Comparison of ENCODE assay signal across 13 cellular contexts in the genomic region with DNA sequence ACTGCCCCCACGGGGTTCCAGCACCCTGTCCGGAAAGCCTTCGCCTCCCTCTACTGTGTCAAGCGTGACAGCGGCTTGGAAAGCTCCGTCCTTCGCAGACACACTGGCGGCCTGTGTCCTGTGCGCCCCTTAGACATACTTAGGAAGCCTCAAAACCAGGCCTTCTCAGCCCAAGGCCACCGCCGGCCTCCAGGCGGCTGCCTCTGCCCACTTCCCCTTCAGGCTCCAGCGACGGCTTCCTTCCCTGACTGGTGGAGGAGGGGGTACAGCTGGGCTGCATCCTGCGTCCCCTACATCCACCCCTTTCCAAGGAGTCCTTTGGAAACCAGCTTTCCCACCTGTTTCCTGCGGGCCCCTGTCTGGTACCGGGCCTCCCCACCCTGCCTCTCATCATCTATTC. TPM values are rescaled to one million over a fixed set of nuclear protein-coding genes. Genes with fewer than 3 reads are reported as not detected.
DNase-seq lines count a peak whose midpoint lies in the region; ATAC-seq and TF ChIP-seq lines count a peak whose summit lies in the region.
"Had no signal": no experiment of that assay in that cellular context is flagged by ENCODE, and none has a peak within 500 bp of the region (broad histone marks: within the 10 kb centered on the region; RNA-seq: fewer than 3 reads in every experiment).

No MANE protein-coding gene starts in this region.

- DNase-seq in activated CD4-positive, alpha-beta T cell treated with anti-CD3 and anti-CD28 coated beads, Interleukin-2, amount 10 ng/mL, durations not matched to agents 24 days and 14 days: peak; percentile 47
- no peak for DNase-seq in activated CD4-positive, alpha-beta T cell treated with anti-CD3 and anti-CD28 coated beads for 48 hours
- DNase-seq in Kasumi-1 (lab: John Stamatoyannopoulos, UW) (peak; percentile 57 to 61), endothelial cell (ENCODE audit: low spot score) (peak; percentile 50), sciatic nerve (ENCODE audit: low spot score) (peak; percentile 64), NK-92 (lab: John Stamatoyannopoulos, UW; ENCODE audit: unreplicated experiment) (no peak), DMS153 (lab: John Stamatoyannopoulos, UW) (no peak), thyroid gland (no peak)
- DNase-seq: central memory CD4-positive, alpha-beta T cell; esophagus squamous epithelium; NCI-H1694; stimulated activated naive CD8-positive, alpha-beta T cell treated with anti-CD3 and anti-CD28 coated beads, Interleukin-15, amount 100 ng/mL, for 72 hours had no signal

- peaks cover 1% of the 10 kb centered on the region for H3K9me3 Mint-ChIP-seq in activated CD4-positive, alpha-beta T cell treated with anti-CD3 and anti-CD28 coated beads, Interleukin-2, amount 10 ng/mL, durations not matched to agents 24 days and 14 days
- H3K9me3 Mint-ChIP-seq in endothelial cell (ENCODE audit: unreplicated experiment): no peaks in the 10 kb centered on the region
- H3K9me3 Mint-ChIP-seq: stimulated activated naive CD8-positive, alpha-beta T cell treated with anti-CD3 and anti-CD28 coated beads, Interleukin-15, amount 100 ng/mL, for 72 hours had no signal

- TF ChIP-seq CTCF in endothelial cell (IDR thresholded peaks at IDR 0.05; ENCODE audit: unreplicated experiment) (no peak), thyroid gland (IDR thresholded peaks at IDR 0.05) (no peak)

- H3K27me3 ChIP-seq in thyroid gland: no peaks in the 10 kb centered on the region
- H3K27me3 ChIP-seq: neural progenitor cell had no signal

- H3K9me3 ChIP-seq in thyroid gland: no peaks in the 10 kb centered on the region
- H3K9me3 ChIP-seq: esophagus squamous epithelium had no signal

- TF ChIP-seq POLR2A in thyroid gland (IDR thresholded peaks at IDR 0.05): no peak

- peak; percentile 19 for ATAC-seq in sciatic nerve
- ATAC-seq: stimulated activated naive CD8-positive, alpha-beta T cell treated with anti-CD3 and anti-CD28 coated beads, Interleukin-15, amount 100 ng/mL, for 72 hours had no signal

- peaks cover 0 to 6% of the 10 kb centered on the region in 2 donors for H3K4me1 ChIP-seq in thyroid gland

- H3K27ac ChIP-seq in thyroid gland: no peak overlapping the region
- H3K27ac ChIP-seq: esophagus squamous epithelium, neural progenitor cell had no signal

- no peak overlapping the region for H3K27ac Mint-ChIP-seq in activated CD4-positive, alpha-beta T cell treated with anti-CD3 and anti-CD28 coated beads, Interleukin-2, amount 10 ng/mL, durations not matched to agents 24 days and 14 days
- no peak overlapping the region for H3K27ac Mint-ChIP-seq in endothelial cell (ENCODE audit: unreplicated experiment)
- H3K27ac Mint-ChIP-seq: neural progenitor cell; stimulated activated naive CD8-positive, alpha-beta T cell treated with anti-CD3 and anti-CD28 coated beads, Interleukin-15, amount 100 ng/mL, for 72 hours had no signal

- no peaks in the 10 kb centered on the region for H3K36me3 Mint-ChIP-seq in activated CD4-positive, alpha-beta T cell treated with anti-CD3 and anti-CD28 coated beads, Interleukin-2, amount 10 ng/mL, durations not matched to agents 24 days and 14 days (ENCODE audit: low read depth)
- peaks cover 8% of the 10 kb centered on the region for H3K36me3 Mint-ChIP-seq in endothelial cell (ENCODE audit: low read depth, unreplicated experiment)

- WGBS in thyroid gland, 2 donors: 75 to 82% methylated on average over 17 of the region's 17 CpGs

- no peak overlapping the region for H3K4me3 Mint-ChIP-seq in activated CD4-positive, alpha-beta T cell treated with anti-CD3 and anti-CD28 coated beads, Interleukin-2, amount 10 ng/mL, durations not matched to agents 24 days and 14 days
- H3K4me3 Mint-ChIP-seq in endothelial cell (ENCODE audit: unreplicated experiment): no peak overlapping the region
- H3K4me3 Mint-ChIP-seq: stimulated activated naive CD8-positive, alpha-beta T cell treated with anti-CD3 and anti-CD28 coated beads, Interleukin-15, amount 100 ng/mL, for 72 hours had no signal

- no peaks in the 10 kb centered on the region for H3K36me3 ChIP-seq in thyroid gland
- H3K36me3 ChIP-seq: esophagus squamous epithelium, neural progenitor cell had no signal

- peaks cover 12% of the 10 kb centered on the region for H3K27me3 Mint-ChIP-seq in activated CD4-positive, alpha-beta T cell treated with anti-CD3 and anti-CD28 coated beads, Interleukin-2, amount 10 ng/mL, durations not matched to agents 24 days and 14 days
- peaks cover 7% of the 10 kb centered on the region for H3K27me3 Mint-ChIP-seq in endothelial cell (ENCODE audit: unreplicated experiment)

- intact Hi-C loops in activated CD4-positive, alpha-beta T cell treated with anti-CD3 and anti-CD28 coated beads, Interleukin-2, amount 10 ng/mL, durations not matched to agents 24 days and 14 days (cut with micrococcal nuclease): no loop called here
- intact Hi-C loops in sciatic nerve (cut with DNase I) (no loop called here), thyroid gland (cut with DNase I) (no loop called here)

- H3K4me1 Mint-ChIP-seq in activated CD4-positive, alpha-beta T cell treated with anti-CD3 and anti-CD28 coated beads, Interleukin-2, amount 10 ng/mL, durations not matched to agents 24 days and 14 days: peaks cover 16% of the 10 kb centered on the region
- H3K4me1 Mint-ChIP-seq in endothelial cell (ENCODE audit: unreplicated experiment): peaks cover 40% of the 10 kb centered on the region

- no peak overlapping the region for H3K4me3 ChIP-seq in thyroid gland (replicated peaks in 1 of 3)
- H3K4me3 ChIP-seq: esophagus squamous epithelium, neural progenitor cell had no signal

RNA-seq across cellular contexts. Expression of gene CACNA2D4, which starts 2.5 kb away (rescaled TPM):
- total RNA-seq in activated CD4-positive, alpha-beta T cell treated with anti-CD3 and anti-CD28 coated beads, Interleukin-2, amount 10 ng/mL, durations not matched to agents 24 days and 14 days: 6.3 and 6.8 TPM in 2 replicates
- total RNA-seq in endothelial cell (ENCODE audit: unreplicated experiment) (0.28 TPM), sciatic nerve (5.9 TPM), thyroid gland (1 to 10 TPM; 1.5 to 2.6 (median 2.0) TPM)

Comparison
In these comparisons a context has a peak if more than half of its experiments do, and no peak if none do; other contexts are left out.
1. DNase-seq: peak in activated CD4-positive, alpha-beta T cell treated with anti-CD3 and anti-CD28 coated beads, Interleukin-2, amount 10 ng/mL, durations not matched to agents 24 days and 14 days (single experiment), Kasumi-1 (2 of 2), endothelial cell (single experiment) and sciatic nerve (single experiment); none in activated CD4-positive, alpha-beta T cell treated with anti-CD3 and anti-CD28 coated beads for 48 hours (single experiment), NK-92 (single experiment), DMS153 (single experiment) and thyroid gland (0 of 2).